ENCODE assay signal across 18 cellular contexts in genomic region chr4:29805871-29806480, GRCh38.
"Had no signal": no experiment of that assay in that cellular context is flagged by ENCODE, and none has a peak within 500 bp of the region (broad histone marks: within the 10 kb centered on the region; RNA-seq: fewer than 3 reads in every experiment).

No MANE protein-coding gene starts in this region.

- H3K4me3 Mint-ChIP-seq: activated naive CD4-positive, alpha-beta T cell treated with anti-CD3 and anti-CD28 coated beads, Interleukin-2, amount 50 U/mL, for 24 hours; immature natural killer cell; neural crest cell had no signal

- H3K4me1 Mint-ChIP-seq: activated naive CD4-positive, alpha-beta T cell treated with anti-CD3 and anti-CD28 coated beads, Interleukin-2, amount 50 U/mL, for 24 hours; immature natural killer cell had no signal

- DNase-seq: activated CD4-positive, alpha-beta T cell treated with anti-CD3 and anti-CD28 coated beads for 1 hour; activated CD8-positive, alpha-beta memory T cell treated with anti-CD3 and anti-CD28 coated beads for 24 hours; activated CD8-positive, alpha-beta memory T cell treated with anti-CD3 and anti-CD28 coated beads, Interleukin-2, amount 50 U/mL, for 48 hours; activated effector memory CD4-positive, alpha-beta T cell treated with Interleukin-2 at 50 U/mL for 16 hours; activated T-cell treated with anti-CD3 and anti-CD28 coated beads, Interleukin-2, amount 50 U/mL, for 48 hours; effector CD4-positive, alpha-beta T cell; immature natural killer cell; kidney glomerular epithelial cell; left ventricle myocardium inferior; right cardiac atrium; stimulated activated naive CD8-positive, alpha-beta T cell treated with anti-CD3 and anti-CD28 coated beads, Interleukin-15, Interleukin-2, amounts not matched to agents 100 U/mL and 50 U/mL, for 24 hours; tibial artery had no signal

- H3K36me3 Mint-ChIP-seq: activated naive CD4-positive, alpha-beta T cell treated with anti-CD3 and anti-CD28 coated beads, Interleukin-2, amount 50 U/mL, for 24 hours; immature natural killer cell had no signal

- H3K27ac Mint-ChIP-seq: activated naive CD4-positive, alpha-beta T cell treated with anti-CD3 and anti-CD28 coated beads, Interleukin-2, amount 50 U/mL, for 24 hours; immature natural killer cell; progenitor cell of endocrine pancreas had no signal

- H3K4me3 ChIP-seq: ascending aorta, breast epithelium, esophagus muscularis mucosa, left ventricle myocardium inferior, tibial artery had no signal

- H3K27me3 Mint-ChIP-seq: activated naive CD4-positive, alpha-beta T cell treated with anti-CD3 and anti-CD28 coated beads, Interleukin-2, amount 50 U/mL, for 24 hours; progenitor cell of endocrine pancreas had no signal

- ATAC-seq: right cardiac atrium; stimulated activated naive CD8-positive, alpha-beta T cell treated with anti-CD3 and anti-CD28 coated beads, Interleukin-15, Interleukin-2, amounts not matched to agents 100 U/mL and 50 U/mL, for 24 hours had no signal
